In the genomic region with DNA sequence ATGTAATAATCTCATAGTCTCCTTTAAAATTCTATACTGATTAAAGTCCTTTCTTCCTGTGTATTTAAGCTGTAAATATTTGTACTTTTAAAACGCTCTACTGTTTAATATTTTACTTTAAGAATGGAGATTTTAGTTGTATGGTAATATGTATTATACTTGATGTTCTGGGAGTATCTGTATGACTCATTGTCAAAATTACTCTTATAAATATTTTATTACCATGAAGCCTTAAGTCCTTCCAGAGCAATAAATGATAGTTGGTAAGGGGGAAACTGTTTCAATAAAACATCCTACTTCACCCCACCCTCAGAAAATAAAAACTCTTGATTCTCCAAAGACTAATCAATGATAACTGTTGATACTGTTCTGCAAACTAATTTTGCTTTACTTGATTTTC, we compare ENCODE assay signal across 10 cellular contexts. TPM values are rescaled to one million over a fixed set of nuclear protein-coding genes. Genes with fewer than 3 reads are reported as not detected.
DNase-seq lines count a peak whose midpoint lies in the region; ATAC-seq and TF ChIP-seq lines count a peak whose summit lies in the region.
"Had no signal": no experiment of that assay in that cellular context is flagged by ENCODE, and none has a peak within 500 bp of the region (broad histone marks: within the 10 kb centered on the region; RNA-seq: fewer than 3 reads in every experiment).

No MANE protein-coding gene starts in this region.

- POLR2A ChIA-PET in OCI-LY7 (lab: Charles Lee), result interaction anchor here (0.6 to 4.4 kb wide), 8 partner anchors 9 to 564 kb away, joined by 3 to 32 read pairs (median 6); no protein-coding TSS in a partner anchor

- H3K27ac ChIP-seq in ACC112 (ENCODE audit: low read depth, low read length) (peak overlapping the region; percentile 67), OCI-LY7 (ENCODE audit: low read depth, low read length, poor library complexity, severe bottlenecking) (peak overlapping the region; percentile 48), esophagus muscularis mucosa (replicated peaks in 1 of 4) (peak overlapping the region in 2 of 4 donors; percentile 25 to 27), neuronal stem cell (replicated peaks; ENCODE audit: low read length) (no peak overlapping the region), right lobe of liver (no peak overlapping the region)
- H3K27ac ChIP-seq: suprapubic skin had no signal

- H4K91ac ChIP-seq in neuronal stem cell (ENCODE audit: low read depth, low read length, poor library complexity), result no peak overlapping the region

- BruUV-seq in OCI-LY7 (replicated peaks; lab: Mats Ljungman, UMichigan), result no TSS peak

- intact Hi-C loops in OCI-LY7 (cut with micrococcal nuclease; ENCODE audit: unreplicated experiment), result loop anchor here (1.0 to 10.0 kb wide), 8 partner anchors 146 to 1566 kb away; no protein-coding TSS in a partner anchor
- intact Hi-C loops in esophagus muscularis mucosa (cut with DNase I), result loop anchor here (2.0 to 10.0 kb wide), 5 partner anchors 149 to 1569 kb away; no protein-coding TSS in a partner anchor
- intact Hi-C loops in right lobe of liver (cut with DNase I), result no loop called here

- no peak overlapping the region for H3K9ac ChIP-seq in neuronal stem cell (ENCODE audit: low read depth, low read length, poor library complexity)

- H3K4me2 ChIP-seq in OCI-LY7 (ENCODE audit: low read length), result peak overlapping the region; percentile 59
- H3K4me2 ChIP-seq in neuronal stem cell (ENCODE audit: insufficient read depth, low read length, poor library complexity, severe bottlenecking), result no peak overlapping the region

- H3K9me3 ChIP-seq in OCI-LY7 (ENCODE audit: low read length) (no peaks in the 10 kb centered on the region), esophagus muscularis mucosa (no peaks in the 10 kb centered on the region), neuronal stem cell (replicated peaks in 1 of 2; ENCODE audit: control insufficient read depth in 2 of 2, insufficient read depth in 1 of 2, low read depth in 1 of 2, low read length in 2 of 2) (peaks cover 0 to 10% of the 10 kb centered on the region in 2 donors), right lobe of liver (no peaks in the 10 kb centered on the region)
- H3K9me3 ChIP-seq: suprapubic skin had no signal

- no peak overlapping the region for H2AK5ac ChIP-seq in neuronal stem cell (ENCODE audit: low read depth, low read length)

- H2AFZ ChIP-seq in ACC112 (ENCODE audit: low read length, unreplicated experiment) (no peak overlapping the region), OCI-LY7 (ENCODE audit: low read length) (peak overlapping the region; percentile 53; the same call in 1 of the 2 replicates), neuronal stem cell (ENCODE audit: low read length) (peak overlapping the region; percentile 4)

- no peaks in the 10 kb centered on the region; the same call in 1 of the 2 replicates for H4K20me1 ChIP-seq in OCI-LY7 (ENCODE audit: insufficient read depth, low read length)

- H3K4me1 ChIP-seq in ACC112 (ENCODE audit: control insufficient read depth, insufficient read depth, low read length, unreplicated experiment) (peaks cover 39% of the 10 kb centered on the region), OCI-LY7 (ENCODE audit: insufficient read depth, low read length, poor library complexity, severe bottlenecking) (peaks cover 59% of the 10 kb centered on the region), esophagus muscularis mucosa (peaks cover 3 to 83% (median 52%) of the 10 kb centered on the region in 4 donors), neuronal stem cell (ENCODE audit: control insufficient read depth in 2 of 2, insufficient read depth in 1 of 2, low read depth in 1 of 2, low read length in 2 of 2) (peaks cover 3 to 10% of the 10 kb centered on the region in 2 donors), right lobe of liver (no peaks in the 10 kb centered on the region)

- DNase-seq in OCI-LY7 (ENCODE audit: low spot score) (no peak), esophagus muscularis mucosa (ENCODE audit: extremely low spot score) (no peak), neuronal stem cell (ENCODE audit: low spot score) (no peak), right lobe of liver (no peak), NCI-H524 treated with DMSO at 0.1 percent for 48 hours (lab: John Stamatoyannopoulos, UW) (no peak), COLO829 (ENCODE audit: low spot score) (no peak), COLO668 (lab: John Stamatoyannopoulos, UW; ENCODE audit: unreplicated experiment) (no peak)
- DNase-seq: GF-D8 had no signal

- H2BK12ac ChIP-seq in neuronal stem cell (ENCODE audit: low read length), result no peak overlapping the region

- H2BK15ac ChIP-seq in neuronal stem cell (ENCODE audit: low read length), result no peak overlapping the region

- TF ChIP-seq EP300 in esophagus muscularis mucosa (IDR thresholded peaks at IDR 0.05), result no peak

- H2BK5ac ChIP-seq in neuronal stem cell (ENCODE audit: low read length), result no peak overlapping the region

- H3K23ac ChIP-seq in neuronal stem cell (ENCODE audit: low read depth, low read length, poor library complexity), result no peak overlapping the region

- peaks cover 19% of the 10 kb centered on the region for H3K79me2 ChIP-seq in ACC112 (ENCODE audit: control insufficient read depth, insufficient read depth, low read length, unreplicated experiment)
- peaks cover 81% of the 10 kb centered on the region for H3K79me2 ChIP-seq in OCI-LY7 (ENCODE audit: insufficient read depth, low read depth, low read length)

- H2BK120ac ChIP-seq in neuronal stem cell (ENCODE audit: low read depth, low read length), result no peak overlapping the region

- no peak overlapping the region for H3K4ac ChIP-seq in neuronal stem cell (ENCODE audit: low read length)

- ATAC-seq in right lobe of liver, result no peak

- H3K14ac ChIP-seq in neuronal stem cell (ENCODE audit: low read length), result no peak overlapping the region

- TF ChIP-seq POLR2A in esophagus muscularis mucosa (IDR thresholded peaks at IDR 0.05; ENCODE audit: low read depth) (no peak), right lobe of liver (IDR thresholded peaks at IDR 0.05) (no peak)

- peak overlapping the region; percentile 66 for H3K4me3 ChIP-seq in ACC112 (ENCODE audit: low read depth, low read length)
- peak overlapping the region; percentile 62 for H3K4me3 ChIP-seq in OCI-LY7 (ENCODE audit: low read depth, low read length, poor library complexity, severe bottlenecking)
- H3K4me3 ChIP-seq in esophagus muscularis mucosa, result peak overlapping the region; percentile 35 to 89 (median 48)
- H3K4me3 ChIP-seq in neuronal stem cell (ENCODE audit: low read length in 2 of 2), result peak overlapping the region in 1 of 2 donors; percentile 14
- H3K4me3 ChIP-seq in right lobe of liver, result no peak overlapping the region
- H3K4me3 ChIP-seq: suprapubic skin had no signal

- WGBS in esophagus muscularis mucosa, result 70% methylated on average over 1 of the region's 1 CpG
- WGBS in neuronal stem cell (ENCODE audit: extremely low coverage in 2 of 2, insufficient read length in 2 of 2, insufficient replicate concordance in 1 of 2), 2 donors, result no CpG with 5 or more reads among the region's 1 CpG
- WGBS in right lobe of liver (ENCODE audit: insufficient coverage, low coverage, low lambda C conversion rate, missing lambda C conversion rate), result 15% methylated on average over 1 of the region's 1 CpG

- H4K8ac ChIP-seq in neuronal stem cell (ENCODE audit: low read depth, low read length), result no peak overlapping the region

- H3K9me2 ChIP-seq in OCI-LY7 (ENCODE audit: insufficient read depth, low read length), result no peaks in the 10 kb centered on the region

- H3K27me3 ChIP-seq in ACC112 (ENCODE audit: insufficient read depth, low read length) (no peaks in the 10 kb centered on the region), esophagus muscularis mucosa (no peaks in the 10 kb centered on the region), neuronal stem cell (ENCODE audit: control insufficient read depth in 3 of 3, insufficient read depth in 3 of 3, low read depth in 1 of 3, low read length in 3 of 3) (no peaks in the 10 kb centered on the region), right lobe of liver (no peaks in the 10 kb centered on the region)

- CTCF ChIA-PET in OCI-LY7 (lab: Charles Lee; ENCODE audit: unreplicated experiment), result interaction anchor here (0.7 kb wide), 1 partner anchor 1567 kb away, joined by 3 read pairs; no protein-coding TSS in a partner anchor

- TF ChIP-seq CTCF in OCI-LY7 (conservative IDR thresholded peaks at IDR 0.05; ENCODE audit: low read length) (no peak), esophagus muscularis mucosa (IDR thresholded peaks at IDR 0.05) (no peak), right lobe of liver (IDR thresholded peaks at IDR 0.05) (no peak)

- H3K18ac ChIP-seq in neuronal stem cell (ENCODE audit: low read length), result no peak overlapping the region

- H3K36me3 ChIP-seq in ACC112 (ENCODE audit: insufficient read depth, low read length) (no peaks in the 10 kb centered on the region), OCI-LY7 (ENCODE audit: insufficient read depth, low read length) (peaks cover 5% of the 10 kb centered on the region; the same call in 1 of the 2 replicates), esophagus muscularis mucosa (no peaks in the 10 kb centered on the region), neuronal stem cell (replicated peaks in 1 of 2; ENCODE audit: control insufficient read depth in 2 of 2, insufficient read depth in 2 of 2, low read length in 2 of 2) (peaks cover 0 to 23% of the 10 kb centered on the region in 2 donors), right lobe of liver (no peaks in the 10 kb centered on the region)
- H3K36me3 ChIP-seq: suprapubic skin had no signal

- no peaks in the 10 kb centered on the region for H3K79me1 ChIP-seq in neuronal stem cell (ENCODE audit: low read depth, low read length)

RNA-seq across cellular contexts. Expression of a gene that starts 6.4 kb away (rescaled TPM):
- 19.8 and 20.1 TPM in 2 replicates for total RNA-seq in OCI-LY7 (2014; rRNA removed; shearing (Covaris generic))
- total RNA-seq in OCI-LY7 (2022) (26.0 and 31.6 TPM in 2 replicates), esophagus muscularis mucosa (10 to 100 TPM; 33.8 to 81.8 (median 49.1) TPM), right lobe of liver (1 to 10 TPM; 1.6 to 3.9 (median 3.1) TPM)
- polyA plus RNA-seq in neuronal stem cell (2013, experiment 1 of 2), result 1.3 TPM
- 1.4 TPM for polyA plus RNA-seq in neuronal stem cell (2013, experiment 2 of 2)

Comparison
In these comparisons a context has a peak if more than half of its experiments do, and no peak if none do; other contexts are left out.
1. H3K27ac ChIP-seq: peak in ACC112 (single experiment) and OCI-LY7 (single experiment); none in neuronal stem cell (single experiment) and right lobe of liver (0 of 3).
2. H3K4me3 ChIP-seq: peak in ACC112 (single experiment), OCI-LY7 (single experiment) and esophagus muscularis mucosa (4 of 4); none in right lobe of liver (0 of 3).
3. RNA of a gene that starts 6.4 kb away (total RNA-seq): 33.8 to 81.8 TPM in esophagus muscularis mucosa and 19.8 to 31.6 TPM in OCI-LY7; 1.6 to 3.9 TPM in right lobe of liver; every median in the first group is over 4 times any median in the second.
4. intact Hi-C loops: an anchor here in OCI-LY7 (1.0 to 10.0 kb wide) and esophagus muscularis mucosa (2.0 to 10.0 kb wide); none called in right lobe of liver.